In the genomic region with DNA sequence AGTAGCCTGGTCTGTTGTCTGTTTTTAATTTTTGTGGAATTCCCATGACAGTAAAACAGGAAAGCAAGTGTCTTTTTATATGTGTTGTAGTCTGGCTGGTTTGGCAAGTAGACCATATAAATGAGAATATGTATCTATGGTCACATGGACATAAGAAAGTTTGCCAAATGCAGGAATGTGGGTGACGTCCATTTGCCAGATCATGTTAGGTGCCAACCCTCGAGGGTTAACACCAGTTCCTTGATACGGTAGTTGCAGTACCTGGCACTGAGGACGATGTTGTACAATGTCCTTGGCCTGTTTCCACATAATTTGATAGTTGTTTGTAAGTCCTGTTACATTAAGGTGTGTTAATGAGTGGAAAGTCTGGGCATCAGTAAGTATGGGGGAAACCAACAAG, we compare ENCODE assay signal across 1 cellular context.
TF ChIP-seq lines count a peak whose summit lies in the region.

No MANE protein-coding gene starts in this region.

TF ChIP-seq in IMR-90, 13 proteins besides CTCF, POLR2A, EP300 and RAD21 (continued from another document):
- TF ChIP-seq MAZ (IDR thresholded peaks at IDR 0.05; ENCODE audit: borderline replicate concordance, low read depth, low read length) (no peak), CEBPB (IDR thresholded peaks at IDR 0.05; ENCODE audit: low read depth, low read length) (no peak)
